8 cellular contexts compared by ENCODE assay signal in the genomic region with DNA sequence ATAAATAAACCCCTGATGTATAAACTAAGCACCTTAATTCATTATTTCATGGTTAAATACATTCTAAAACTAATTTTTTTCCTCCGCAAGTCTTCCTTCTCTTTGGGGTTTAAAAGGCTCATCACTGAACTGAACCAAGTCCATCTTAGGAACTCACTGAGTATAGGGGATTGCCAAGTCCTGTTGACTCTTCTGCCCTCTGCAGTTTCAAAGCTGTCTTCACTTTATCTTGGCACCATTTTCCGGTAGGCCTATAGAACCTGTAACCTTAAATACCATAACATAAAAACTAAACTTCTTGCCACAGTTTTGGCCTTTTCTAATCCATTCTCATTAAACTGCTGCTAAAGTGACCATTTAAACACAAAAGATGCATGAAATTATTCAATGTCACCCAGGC.
DNase-seq lines count a peak whose midpoint lies in the region; ATAC-seq, FAIRE-seq and TF ChIP-seq lines count a peak whose summit lies in the region.

No MANE protein-coding gene starts in this region.

- DNase-seq in AG20443 (ENCODE audit: low spot score) (peak; percentile 28), GM12892 (ENCODE audit: insufficient read length) (no peak), MV-4-11 (lab: John Stamatoyannopoulos, UW) (peak; percentile 48), astrocyte of the spinal cord (ENCODE audit: low read depth, low spot score) (peak; percentile 18), memory B cell (ENCODE audit: low spot score in 2 of 2) (peak in 1 of 2 donors; percentile 14), NK-92 (lab: John Stamatoyannopoulos, UW; ENCODE audit: unreplicated experiment) (no peak), HAP-1 (ENCODE audit: low spot score in 2 of 2) (no peak)
- DNase-seq in effector memory CD4-positive, alpha-beta T cell: no peak

- H3K4me1 ChIP-seq in HAP-1: no peaks in the 10 kb centered on the region
- no peaks in the 10 kb centered on the region for H3K4me1 ChIP-seq in effector memory CD4-positive, alpha-beta T cell (ENCODE audit: control insufficient read depth, insufficient read depth, low read length, poor library complexity, severe bottlenecking)

- no peak overlapping the region for H3K4me3 Mint-ChIP-seq in memory B cell

- H3K27ac ChIP-seq in effector memory CD4-positive, alpha-beta T cell (ENCODE audit: insufficient read depth, low read length, poor library complexity, severe bottlenecking): no peak overlapping the region

- peaks cover 2% of the 10 kb centered on the region for H3K9me3 Mint-ChIP-seq in memory B cell

- peaks cover 5% of the 10 kb centered on the region for H3K4me1 Mint-ChIP-seq in memory B cell

- H3K27me3 Mint-ChIP-seq in memory B cell: no peaks in the 10 kb centered on the region

- ATAC-seq in memory B cell (ENCODE audit: low read depth): peak; percentile 76

- H3K36me3 ChIP-seq in HAP-1 (replicated peaks): no peaks in the 10 kb centered on the region
- H3K36me3 ChIP-seq in effector memory CD4-positive, alpha-beta T cell (ENCODE audit: control insufficient read depth, insufficient read depth, low read length): no peaks in the 10 kb centered on the region

- H3K36me3 Mint-ChIP-seq in memory B cell: peaks cover 2% of the 10 kb centered on the region

- no peaks in the 10 kb centered on the region for H3K9me3 ChIP-seq in HAP-1
- no peaks in the 10 kb centered on the region for H3K9me3 ChIP-seq in effector memory CD4-positive, alpha-beta T cell (ENCODE audit: control insufficient read depth, low read length)

- FAIRE-seq in GM12892 (lab: Jason Lieb, UNC): peak; percentile 57

- in situ Hi-C loops in astrocyte of the spinal cord (cut with HindIII; ENCODE audit: low sequenced_read_pairs): no loop called here
- in situ Hi-C loops in HAP-1 (cut with MboI; ENCODE audit: low sequenced_read_pairs): no loop called here

- H3K27ac Mint-ChIP-seq in memory B cell: no peak overlapping the region

- TF ChIP-seq POLR2A in GM12892 (IDR thresholded peaks at IDR 0.05; ENCODE audit: low read depth, low read length): no peak

- H3K4me3 ChIP-seq in astrocyte of the spinal cord (ENCODE audit: low read depth, low read length): no peak overlapping the region
- H3K4me3 ChIP-seq in HAP-1: no peak overlapping the region
- no peak overlapping the region for H3K4me3 ChIP-seq in effector memory CD4-positive, alpha-beta T cell (ENCODE audit: insufficient read depth, low read depth, low read length, poor library complexity, severe bottlenecking)

- peak; percentile 30 for TF ChIP-seq CTCF in astrocyte of the spinal cord (IDR thresholded peaks at IDR 0.05; ENCODE audit: low read depth, low read length)

- no peaks in the 10 kb centered on the region for H3K27me3 ChIP-seq in HAP-1 (ENCODE audit: low read depth)
- H3K27me3 ChIP-seq in effector memory CD4-positive, alpha-beta T cell (replicated peaks; ENCODE audit: control insufficient read depth, insufficient read depth, low read length, poor library complexity, severe bottlenecking): no peaks in the 10 kb centered on the region

Comparison
In these comparisons a context has a peak if more than half of its experiments do, and no peak if none do; other contexts are left out.
1. DNase-seq: peak in AG20443 (single experiment), MV-4-11 (single experiment) and astrocyte of the spinal cord (single experiment); none in GM12892 (single experiment), NK-92 (single experiment), HAP-1 (0 of 2) and effector memory CD4-positive, alpha-beta T cell (0 of 3).